8 cellular contexts compared by ENCODE assay signal in genomic region chr12:17992002-17992656, GRCh38.
DNase-seq lines count a peak whose midpoint lies in the region; ATAC-seq and TF ChIP-seq lines count a peak whose summit lies in the region.

No MANE protein-coding gene starts in this region.

- H3K36me3 ChIP-seq in right lobe of liver, result no peaks in the 10 kb centered on the region

- TF ChIP-seq POLR2A in right lobe of liver (IDR thresholded peaks at IDR 0.05), result no peak

- no peak overlapping the region for H3K27ac Mint-ChIP-seq in brain

- 27% methylated on average over 6 of the region's 6 CpGs for WGBS in right lobe of liver (ENCODE audit: insufficient coverage, low coverage, low lambda C conversion rate, missing lambda C conversion rate)

- no peaks in the 10 kb centered on the region for H3K4me1 Mint-ChIP-seq in brain

- DNase-seq in ELR (ENCODE audit: low read depth) (peak; percentile 67), NCI-H510A (lab: John Stamatoyannopoulos, UW) (peak; percentile 15), right lobe of liver (no peak)
- DNase-seq in effector CD4-positive, alpha-beta T cell, result no peak
- DNase-seq in activated CD8-positive, alpha-beta memory T cell treated with anti-CD3 and anti-CD28 coated beads, Interleukin-2, amount 50 U/mL, for 48 hours, result no peak

- TF ChIP-seq CTCF in brain (conservative IDR thresholded peaks at IDR 0.05) (peak; percentile 72 to 84), right lobe of liver (IDR thresholded peaks at IDR 0.05) (peak; percentile 48 to 69 (median 62))

- H3K36me3 Mint-ChIP-seq in brain, result no peaks in the 10 kb centered on the region

- H3K4me1 ChIP-seq in right lobe of liver, result no peaks in the 10 kb centered on the region

- H3K27ac ChIP-seq in right lobe of liver, result no peak overlapping the region

- H3K27me3 Mint-ChIP-seq in brain, result no peaks in the 10 kb centered on the region

- intact Hi-C loops in right lobe of liver (cut with DNase I), result no loop called here

- H3K9me3 ChIP-seq in right lobe of liver, result no peaks in the 10 kb centered on the region

- H3K27me3 ChIP-seq in right lobe of liver, result no peaks in the 10 kb centered on the region

- no peak overlapping the region for H3K4me3 ChIP-seq in right lobe of liver

- no peak overlapping the region for H3K4me3 Mint-ChIP-seq in brain

- peaks cover 0 to 3% (median 0%) of the 10 kb centered on the region in 5 experiments for H3K9me3 Mint-ChIP-seq in brain

- ATAC-seq in GM19452 (IDR thresholded peaks at IDR 0.05; ENCODE audit: unreplicated experiment) (peak; percentile 93), HG03342 (IDR thresholded peaks at IDR 0.05; ENCODE audit: unreplicated experiment) (peak; percentile 95), right lobe of liver (peak; percentile 43 to 59 (median 52))

Comparison
In these comparisons a context has a peak if more than half of its experiments do, and no peak if none do; other contexts are left out.
1. DNase-seq: peak in ELR (single experiment) and NCI-H510A (single experiment); none in right lobe of liver (0 of 3), effector CD4-positive, alpha-beta T cell (single experiment) and activated CD8-positive, alpha-beta memory T cell treated with anti-CD3 and anti-CD28 coated beads, Interleukin-2, amount 50 U/mL, for 48 hours (single experiment).
2. Peak in every context shown above with its lines, with median percentiles within 50 percentile points of each other: ATAC-seq.